In genomic region chr11:47376183-47376542, GRCh38 we compare ENCODE assay signal across 15 cellular contexts. TPM values are rescaled to one million over a fixed set of nuclear protein-coding genes. Genes with fewer than 3 reads are reported as not detected.
DNase-seq lines count a peak whose midpoint lies in the region; TF ChIP-seq lines count a peak whose summit lies in the region.
"Had no signal": no experiment of that assay in that cellular context is flagged by ENCODE, and none has a peak within 500 bp of the region (broad histone marks: within the 10 kb centered on the region; RNA-seq: fewer than 3 reads in every experiment).

No MANE protein-coding gene starts in this region.

- no peak overlapping the region for H3K4me3 Mint-ChIP-seq in T-helper 2 cell treated with Interferon-gamma antibody and Interleukin-4, amounts not matched to agents 5 μg/mL and 100 μg/mL, for 36 hours
- H3K4me3 Mint-ChIP-seq: activated CD4-positive, alpha-beta T cell treated with anti-CD3 and anti-CD28 coated beads, Interleukin-2, amount 10 ng/mL, durations not matched to agents 7 days and 5 days; activated naive CD4-positive, alpha-beta T cell treated with anti-CD3 and anti-CD28 coated beads, Interleukin-2, amount 10 ng/mL, durations not matched to agents 7 days and 5 days had no signal

- H3K9me3 ChIP-seq in esophagus muscularis mucosa: no peaks in the 10 kb centered on the region
- H3K9me3 ChIP-seq in spleen: no peaks in the 10 kb centered on the region
- H3K9me3 ChIP-seq: gastrocnemius medialis, uterus had no signal

- TF ChIP-seq CTCF in esophagus muscularis mucosa (IDR thresholded peaks at IDR 0.05) (no peak), spleen (IDR thresholded peaks at IDR 0.05 in 8 of 11, conservative IDR thresholded peaks at IDR 0.05 in 3 of 11) (no peak)

- TF ChIP-seq POLR2A in esophagus muscularis mucosa (IDR thresholded peaks at IDR 0.05; ENCODE audit: low read depth) (no peak), spleen (IDR thresholded peaks at IDR 0.05) (no peak)

- H3K4me1 Mint-ChIP-seq in T-helper 2 cell treated with Interferon-gamma antibody and Interleukin-4, amounts not matched to agents 5 μg/mL and 100 μg/mL, for 36 hours (ENCODE audit: low read depth): no peaks in the 10 kb centered on the region

- H3K4me1 ChIP-seq in esophagus muscularis mucosa: peaks cover 0 to 8% (median 3%) of the 10 kb centered on the region in 4 donors
- H3K4me1 ChIP-seq in spleen: peaks cover 4 to 73% (median 33%) of the 10 kb centered on the region in 6 donors
- H3K4me1 ChIP-seq: uterus had no signal

- intact Hi-C loops in esophagus muscularis mucosa (cut with DNase I): no loop called here
- intact Hi-C loops in spleen (cut with DNase I; ENCODE audit: low total_unique reads): no loop called here

- H3K36me3 ChIP-seq in esophagus muscularis mucosa (no peaks in the 10 kb centered on the region), spleen (peaks cover 0 to 51% (median 17%) of the 10 kb centered on the region in 6 donors)
- H3K36me3 ChIP-seq: gastrocnemius medialis, uterus had no signal

- WGBS in esophagus muscularis mucosa: 63% methylated on average over 6 of the region's 6 CpGs
- 39 to 66% (median 54%) methylated on average over 6 of the region's 6 CpGs for WGBS in spleen, 5 donors

- peak overlapping the region; percentile 39 to 53 (median 41) for H3K4me3 ChIP-seq in esophagus muscularis mucosa
- H3K4me3 ChIP-seq in spleen: peak overlapping the region; percentile 31 to 77 (median 52)
- H3K4me3 ChIP-seq: uterus had no signal

- H3K27ac ChIP-seq in esophagus muscularis mucosa (replicated peaks in 1 of 4) (no peak overlapping the region), spleen (peak overlapping the region in 7 of 8 donors; percentile 85 to 98 (median 97))
- H3K27ac ChIP-seq: uterus had no signal

- no peak for DNase-seq in T-helper 2 cell treated with Interferon-gamma antibody and Interleukin-4, amounts not matched to agents 5 μg/mL and 100 μg/mL, for 36 hours (ENCODE audit: low spot score)
- DNase-seq in T-helper 2 cell (no peak), esophagus muscularis mucosa (ENCODE audit: extremely low spot score) (no peak), spleen (peak; percentile 76), SW480 (ENCODE audit: low spot score) (no peak), NK-92 (lab: John Stamatoyannopoulos, UW; ENCODE audit: unreplicated experiment) (no peak)
- DNase-seq: 8988T; activated CD4-positive, alpha-beta T cell treated with anti-CD3 and anti-CD28 coated beads, Interleukin-2, amount 10 ng/mL, durations not matched to agents 7 days and 5 days; activated naive CD4-positive, alpha-beta T cell treated with anti-CD3 and anti-CD28 coated beads, Interleukin-2, amount 10 ng/mL, durations not matched to agents 7 days and 5 days; cortex of kidney; gastrocnemius medialis; NCI-H510A treated with DMSO at 0.1 percent for 48 hours; uterus had no signal

- H3K9me3 Mint-ChIP-seq in T-helper 2 cell treated with Interferon-gamma antibody and Interleukin-4, amounts not matched to agents 5 μg/mL and 100 μg/mL, for 36 hours: no peaks in the 10 kb centered on the region
- H3K9me3 Mint-ChIP-seq: activated CD4-positive, alpha-beta T cell treated with anti-CD3 and anti-CD28 coated beads, Interleukin-2, amount 10 ng/mL, durations not matched to agents 7 days and 5 days; activated naive CD4-positive, alpha-beta T cell treated with anti-CD3 and anti-CD28 coated beads, Interleukin-2, amount 10 ng/mL, durations not matched to agents 7 days and 5 days had no signal

- H3K27me3 ChIP-seq in esophagus muscularis mucosa: no peaks in the 10 kb centered on the region
- no peaks in the 10 kb centered on the region for H3K27me3 ChIP-seq in spleen (replicated peaks in 1 of 7)
- H3K27me3 ChIP-seq: gastrocnemius medialis, uterus had no signal

- no peak for TF ChIP-seq EP300 in esophagus muscularis mucosa (IDR thresholded peaks at IDR 0.05)

- peak overlapping the region; percentile 9 for H3K27ac Mint-ChIP-seq in T-helper 2 cell treated with Interferon-gamma antibody and Interleukin-4, amounts not matched to agents 5 μg/mL and 100 μg/mL, for 36 hours
- H3K27ac Mint-ChIP-seq: activated CD4-positive, alpha-beta T cell treated with anti-CD3 and anti-CD28 coated beads, Interleukin-2, amount 10 ng/mL, durations not matched to agents 7 days and 5 days; activated naive CD4-positive, alpha-beta T cell treated with anti-CD3 and anti-CD28 coated beads, Interleukin-2, amount 10 ng/mL, durations not matched to agents 7 days and 5 days had no signal

- no peaks in the 10 kb centered on the region for H3K27me3 Mint-ChIP-seq in T-helper 2 cell treated with Interferon-gamma antibody and Interleukin-4, amounts not matched to agents 5 μg/mL and 100 μg/mL, for 36 hours (ENCODE audit: low read depth)
- H3K27me3 Mint-ChIP-seq: activated CD4-positive, alpha-beta T cell treated with anti-CD3 and anti-CD28 coated beads, Interleukin-2, amount 10 ng/mL, durations not matched to agents 7 days and 5 days had no signal

- H3K36me3 Mint-ChIP-seq in T-helper 2 cell treated with Interferon-gamma antibody and Interleukin-4, amounts not matched to agents 5 μg/mL and 100 μg/mL, for 36 hours (ENCODE audit: low read depth): no peaks in the 10 kb centered on the region
- H3K36me3 Mint-ChIP-seq: activated naive CD4-positive, alpha-beta T cell treated with anti-CD3 and anti-CD28 coated beads, Interleukin-2, amount 10 ng/mL, durations not matched to agents 7 days and 5 days had no signal

RNA-seq across cellular contexts. Expression of gene SPI1, which starts 2.2 kb away (rescaled TPM):
- total RNA-seq in esophagus muscularis mucosa: 10 to 100 TPM; 17.6 to 34.6 (median 20.5) TPM
- total RNA-seq in spleen: 100 to 1,000 TPM in 6 of 7 donors, 10 to 100 TPM in 1; 95.7 to 366 (median 198) TPM
- 100 to 1,000 TPM in 1 of 3 donors, 10 to 100 TPM in 2; 84.2 to 128 (median 91.8) TPM for polyA plus RNA-seq in spleen
- total RNA-seq: activated CD4-positive, alpha-beta T cell treated with anti-CD3 and anti-CD28 coated beads, Interleukin-2, amount 10 ng/mL, durations not matched to agents 7 days and 5 days; pulmonary artery endothelial cell had no signal

RNA-seq across cellular contexts. Expression of gene MYBPC3, which starts 23.7 kb away (rescaled TPM):
- total RNA-seq in esophagus muscularis mucosa: under 1 TPM in 2 of 4 donors, not detected in 2; 0.06 to 0.17 TPM
- total RNA-seq in spleen: 1 to 10 TPM in 5 of 7 donors, under 1 TPM in 2; 0.91 to 4.7 (median 1.5) TPM
- polyA plus RNA-seq in spleen: 1 to 10 TPM in 2 of 3 donors, under 1 TPM in 1; 0.49 to 2.2 (median 1.4) TPM
- total RNA-seq: activated CD4-positive, alpha-beta T cell treated with anti-CD3 and anti-CD28 coated beads, Interleukin-2, amount 10 ng/mL, durations not matched to agents 7 days and 5 days; lower leg skin; pulmonary artery endothelial cell had no signal

RNA-seq across cellular contexts. Expression of gene SLC39A13, which starts 32.2 kb away (rescaled TPM):
- total RNA-seq in esophagus muscularis mucosa (100 to 1,000 TPM in 2 of 4 donors, 10 to 100 TPM in 2; 91.9 to 251 (median 129) TPM), spleen (10 to 100 TPM; 26.3 to 48.4 (median 43.2) TPM)
- polyA plus RNA-seq in spleen: 10 to 100 TPM; 21.7 to 40.2 (median 26.0) TPM

RNA-seq across cellular contexts. Expression of gene PSMC3, which starts 50.1 kb away (rescaled TPM):
- total RNA-seq in esophagus muscularis mucosa (100 to 1,000 TPM; 163 to 197 (median 182) TPM), spleen (10 to 100 TPM; 59.7 to 80.8 (median 66.4) TPM)
- 100 to 1,000 TPM in 1 of 3 donors, 10 to 100 TPM in 2; 64.3 to 105 (median 90.0) TPM for polyA plus RNA-seq in spleen

Comparison
In these comparisons a context has a peak if more than half of its experiments do, and no peak if none do; other contexts are left out.
1. H3K27ac ChIP-seq: peak in spleen (7 of 8); none in esophagus muscularis mucosa (0 of 4).